ENCODE assay signal across 8 cellular contexts in the genomic region with DNA sequence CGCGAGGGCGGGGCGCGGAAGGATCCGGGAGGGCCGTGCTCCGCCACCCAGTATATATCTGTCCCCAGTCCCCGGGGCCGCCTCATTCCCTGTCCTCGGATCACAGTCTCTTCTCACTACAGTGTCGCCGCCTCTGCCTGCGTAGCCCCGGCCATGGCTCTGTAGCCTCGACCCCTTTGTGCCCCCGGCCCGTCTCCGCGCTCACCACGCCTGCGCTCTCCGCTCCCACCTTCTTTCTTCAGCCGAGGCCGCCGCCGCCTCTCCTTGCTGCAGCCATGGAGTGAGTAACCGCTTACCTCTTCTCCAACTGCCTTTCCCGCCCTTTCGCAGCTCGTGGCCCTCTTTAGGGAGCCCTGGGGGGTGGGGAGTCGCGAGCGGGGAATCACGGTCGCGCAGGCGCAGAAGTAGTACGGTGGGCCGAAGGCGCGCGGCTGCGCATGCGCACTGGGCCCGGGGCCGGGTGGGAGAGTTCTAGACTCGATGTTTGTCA. TPM values are rescaled to one million over a fixed set of nuclear protein-coding genes. Genes with fewer than 3 reads are reported as not detected.
DNase-seq lines count a peak whose midpoint lies in the region; ATAC-seq lines count a peak whose summit lies in the region.

A gene with protein sequence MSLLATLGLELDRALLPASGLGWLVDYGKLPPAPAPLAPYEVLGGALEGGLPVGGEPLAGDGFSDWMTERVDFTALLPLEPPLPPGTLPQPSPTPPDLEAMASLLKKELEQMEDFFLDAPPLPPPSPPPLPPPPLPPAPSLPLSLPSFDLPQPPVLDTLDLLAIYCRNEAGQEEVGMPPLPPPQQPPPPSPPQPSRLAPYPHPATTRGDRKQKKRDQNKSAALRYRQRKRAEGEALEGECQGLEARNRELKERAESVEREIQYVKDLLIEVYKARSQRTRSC (plus strand): TSS at position 85 of the 490 bp plus-strand sequence. CDS start 1,646 bp downstream, outside the sequence.
Gene NUP62, minus strand, starts transcription at position 384 of the 490 bp plus-strand sequence. CDS start 19,697 bp downstream, outside the sequence.

- peaks cover 27 to 36% (median 35%) of the 10 kb centered on the region in 3 donors for H3K4me1 Mint-ChIP-seq in IgD-negative memory B cell
- H3K4me1 Mint-ChIP-seq in activated T-cell treated with anti-CD3 and anti-CD28 coated beads, Interleukin-2, amount 50 U/mL, for 24 hours (ENCODE audit: low read depth): peaks cover 71% of the 10 kb centered on the region

- peaks cover 6% of the 10 kb centered on the region for H3K27me3 Mint-ChIP-seq in IgD-negative memory B cell
- no peaks in the 10 kb centered on the region for H3K27me3 Mint-ChIP-seq in activated T-cell treated with anti-CD3 and anti-CD28 coated beads, Interleukin-2, amount 50 U/mL, for 24 hours

- H3K27me3 ChIP-seq in esophagus (ENCODE audit: control insufficient read depth in 1 of 2, insufficient read depth in 2 of 2, low read length in 2 of 2): no peaks in the 10 kb centered on the region
- H3K27me3 ChIP-seq in muscle layer of duodenum (ENCODE audit: low read depth, low read length): no peaks in the 10 kb centered on the region

- peak within 1 kb of the TSS; percentile 80 to 85 for H3K4me3 ChIP-seq in esophagus (ENCODE audit: low read depth in 1 of 2, low read length in 2 of 2)
- H3K4me3 ChIP-seq in muscle layer of duodenum (ENCODE audit: low read depth in 1 of 2, low read length in 2 of 2): peak within 1 kb of the TSS; percentile 90 to 100

- peak within 1 kb of the TSS; percentile 98 to 100 (median 100) for H3K27ac Mint-ChIP-seq in IgD-negative memory B cell
- peak within 1 kb of the TSS; percentile 99 for H3K27ac Mint-ChIP-seq in activated T-cell treated with anti-CD3 and anti-CD28 coated beads, Interleukin-2, amount 50 U/mL, for 24 hours

- H3K27ac ChIP-seq in esophagus (ENCODE audit: low read depth in 2 of 2, low read length in 1 of 2) (peak within 1 kb of the TSS; percentile 88 to 90), muscle layer of duodenum (ENCODE audit: low read length) (peak within 1 kb of the TSS; percentile 88)

- peaks cover 2% of the 10 kb centered on the region for H3K36me3 Mint-ChIP-seq in IgD-negative memory B cell
- peaks cover 89% of the 10 kb centered on the region for H3K36me3 Mint-ChIP-seq in activated T-cell treated with anti-CD3 and anti-CD28 coated beads, Interleukin-2, amount 50 U/mL, for 24 hours (ENCODE audit: low read depth)

- H3K9me3 ChIP-seq in esophagus (ENCODE audit: control insufficient read depth in 2 of 2, insufficient read depth in 1 of 2, low read depth in 1 of 2, low read length in 1 of 2) (no peaks in the 10 kb centered on the region), muscle layer of duodenum (ENCODE audit: control insufficient read depth in 1 of 2, low read length in 2 of 2) (no peaks in the 10 kb centered on the region)

- H3K4me1 ChIP-seq in esophagus (ENCODE audit: control insufficient read depth in 2 of 2, insufficient read depth in 2 of 2, low read length in 1 of 2) (peaks cover 0 to 6% of the 10 kb centered on the region in 2 donors), muscle layer of duodenum (ENCODE audit: control insufficient read depth in 1 of 2, insufficient read depth in 2 of 2, low read length in 2 of 2) (peaks cover 7 to 20% of the 10 kb centered on the region in 2 donors)

- peaks cover 0 to 7% (median 0%) of the 10 kb centered on the region in 3 donors for H3K9me3 Mint-ChIP-seq in IgD-negative memory B cell
- H3K9me3 Mint-ChIP-seq in activated T-cell treated with anti-CD3 and anti-CD28 coated beads, Interleukin-2, amount 50 U/mL, for 24 hours: peaks cover 4% of the 10 kb centered on the region

- WGBS in esophagus, 2 donors: 0% methylated on average over 37 to 48 of the region's 48 CpGs

- peak; percentile 80 for DNase-seq in DMS153 (lab: John Stamatoyannopoulos, UW)
- DNase-seq in OCI-M2 (lab: John Stamatoyannopoulos, UW; ENCODE audit: unreplicated experiment): peak; percentile 92
- peak; percentile 96 for DNase-seq in activated T-cell treated with anti-CD3 and anti-CD28 coated beads, Interleukin-2, amount 50 U/mL, for 24 hours
- peak; percentile 80 to 88 for DNase-seq in stimulated activated CD8-positive, alpha-beta memory T cell treated with anti-CD3 and anti-CD28 coated beads, Interleukin-7, amount 100 ng/mL, for 4 hours (ENCODE audit: low read depth in 2 of 2)

- peaks cover 0 to 13% of the 10 kb centered on the region in 2 donors for H3K36me3 ChIP-seq in esophagus (ENCODE audit: control insufficient read depth in 2 of 2, insufficient read depth in 2 of 2, low read length in 1 of 2)
- H3K36me3 ChIP-seq in muscle layer of duodenum (ENCODE audit: control insufficient read depth in 1 of 2, insufficient read depth in 2 of 2, low read length in 2 of 2): peaks cover 12 to 15% of the 10 kb centered on the region in 2 donors

- peak within 1 kb of the TSS; percentile 96 to 100 (median 98) for H3K4me3 Mint-ChIP-seq in IgD-negative memory B cell
- H3K4me3 Mint-ChIP-seq in activated T-cell treated with anti-CD3 and anti-CD28 coated beads, Interleukin-2, amount 50 U/mL, for 24 hours: peak within 1 kb of the TSS; percentile 99

- peak; percentile 36 for ATAC-seq in GM21529 (IDR thresholded peaks at IDR 0.05; ENCODE audit: unreplicated experiment)

RNA-seq across cellular contexts. Expression of the first gene that starts in this region (rescaled TPM):
- polyA plus RNA-seq in IgD-negative memory B cell (3.4 TPM), esophagus (10 to 100 TPM; 15.5 to 24.3 TPM)

RNA-seq across cellular contexts. Expression of gene NUP62, which starts in this region (rescaled TPM):
- polyA plus RNA-seq in IgD-negative memory B cell: 62.9 TPM
- 10 to 100 TPM; 16.5 to 21.4 TPM for polyA plus RNA-seq in esophagus

Comparison
In these comparisons a context has a peak if more than half of its experiments do, and no peak if none do; other contexts are left out.
1. Peak in every context shown above with its lines: DNase-seq, ATAC-seq, H3K4me3 ChIP-seq and H3K27ac ChIP-seq.